In genomic region chr10:29535012-29535777, GRCh38 we compare ENCODE assay signal across 9 cellular contexts.
DNase-seq lines count a peak whose midpoint lies in the region; ATAC-seq and TF ChIP-seq lines count a peak whose summit lies in the region.
"Had no signal": no experiment of that assay in that cellular context is flagged by ENCODE, and none has a peak within 500 bp of the region (broad histone marks: within the 10 kb centered on the region; RNA-seq: fewer than 3 reads in every experiment).

No MANE protein-coding gene starts in this region.

- no peak overlapping the region for H3K9ac ChIP-seq in BLaER1

- peak; percentile 71 for DNase-seq in dedifferentiated amniotic fluid mesenchymal stem cell (ENCODE audit: extremely low spot score)
- DNase-seq in lung microvascular endothelial cell (ENCODE audit: low read depth in 2 of 2): peak; percentile 25 to 46
- peak; percentile 55 to 66 for DNase-seq in uterus
- no peak for DNase-seq in stimulated activated CD4-positive, alpha-beta T cell treated with anti-CD3 and anti-CD28 coated beads, Interleukin-1b, Interleukin-23, amount 100 ng/mL, for 48 hours

- ATAC-seq in GM18861 (IDR thresholded peaks at IDR 0.05; ENCODE audit: unreplicated experiment) (no peak), GM21447 (IDR thresholded peaks at IDR 0.05; ENCODE audit: unreplicated experiment) (no peak)

- intact Hi-C loops in uterus (cut with DNase I; ENCODE audit: low total_unique reads): no loop called here

- H3K4me1 ChIP-seq in BLaER1: peaks cover 7% of the 10 kb centered on the region
- peaks cover 0 to 10% of the 10 kb centered on the region in 2 donors for H3K4me1 ChIP-seq in uterus

- peak overlapping the region; percentile 19; the same call in 1 of the 2 replicates for H3K4me2 ChIP-seq in BLaER1

- H3K27ac ChIP-seq in BLaER1 (no peak overlapping the region), uterus (peak overlapping the region; percentile 67 to 81)
- H3K27ac ChIP-seq: HL-60 had no signal

- no peak for TF ChIP-seq POLR2A in uterus (IDR thresholded peaks at IDR 0.05)

- peak; percentile 60 for TF ChIP-seq CTCF in LNCAP (IDR thresholded peaks at IDR 0.05)
- TF ChIP-seq CTCF in uterus (IDR thresholded peaks at IDR 0.05): peak; percentile 22 to 46 (median 33)

- H3K9me3 ChIP-seq in BLaER1: no peaks in the 10 kb centered on the region
- no peaks in the 10 kb centered on the region for H3K9me3 ChIP-seq in uterus

- H4K20me1 ChIP-seq in BLaER1: no peaks in the 10 kb centered on the region

- H3K27me3 ChIP-seq in BLaER1 (no peaks in the 10 kb centered on the region), uterus (no peaks in the 10 kb centered on the region)

- peaks cover 11% of the 10 kb centered on the region; the same call in 1 of the 2 replicates for H3K36me3 ChIP-seq in BLaER1
- no peaks in the 10 kb centered on the region for H3K36me3 ChIP-seq in uterus

- H3K4me3 ChIP-seq in BLaER1: no peak overlapping the region
- H3K4me3 ChIP-seq in uterus: no peak overlapping the region
